ENCODE assay signal across 11 cellular contexts in genomic region chrX:134604701-134605271, GRCh38. TPM values are rescaled to one million over a fixed set of nuclear protein-coding genes. Genes with fewer than 3 reads are reported as not detected.
A peak's percentile ranks its signal among the peaks of the same experiment; 100 is the strongest.
DNase-seq lines count a peak whose midpoint lies in the region; ATAC-seq and TF ChIP-seq lines count a peak whose summit lies in the region.
"Had no signal": no experiment of that assay in that cellular context is flagged by ENCODE, and none has a peak within 500 bp of the region (broad histone marks: within the 10 kb centered on the region; RNA-seq: fewer than 3 reads in every experiment).

No MANE protein-coding gene starts in this region.

- peak overlapping the region; percentile 99 for H3K27ac ChIP-seq in IMR-90 (ENCODE audit: insufficient read depth, low read length)
- H3K27ac ChIP-seq in heart left ventricle, result no peak overlapping the region

- H2AK9ac ChIP-seq in IMR-90 (replicated peaks; ENCODE audit: low read depth, low read length, poor library complexity), result peak overlapping the region; percentile 96

- H3K4me2 ChIP-seq in IMR-90 (ENCODE audit: low read depth, low read length), result no peak overlapping the region

- peak overlapping the region; percentile 100 for H2BK20ac ChIP-seq in IMR-90 (ENCODE audit: low read depth, low read length)

- H3K9ac ChIP-seq in IMR-90 (ENCODE audit: low read depth, low read length), result peak overlapping the region; percentile 6; the same call in 1 of the 2 replicates

- H3K9me1 ChIP-seq in IMR-90 (ENCODE audit: insufficient read depth, low read length), result peaks cover 12% of the 10 kb centered on the region; the same call in 1 of the 2 replicates

- TF ChIP-seq RAD21 in IMR-90 (IDR thresholded peaks at IDR 0.05; ENCODE audit: low read length), result no peak

- peak overlapping the region; percentile 92 for H4K5ac ChIP-seq in IMR-90 (ENCODE audit: low read depth, low read length)

- H2AFZ ChIP-seq in IMR-90 (replicated peaks; ENCODE audit: low read length, poor library complexity), result peak overlapping the region; percentile 76

- H3K4ac ChIP-seq in IMR-90 (ENCODE audit: low read depth, low read length), result peak overlapping the region; percentile 99

- peak overlapping the region; percentile 99 for H4K91ac ChIP-seq in IMR-90 (ENCODE audit: insufficient read depth, low read depth, low read length)

- TF ChIP-seq POLR2A in IMR-90 (IDR thresholded peaks at IDR 0.05; ENCODE audit: low read depth, low read length) (no peak), heart left ventricle (IDR thresholded peaks at IDR 0.05) (no peak)

- peak; percentile 38 for DNase-seq in AG08395 (ENCODE audit: low spot score)
- peak; percentile 42 for DNase-seq in IMR-90
- peak; percentile 42 for DNase-seq in RPMI8226
- DNase-seq in heart left ventricle, result peak in 2 of 5 donors; percentile 50 to 53
- DNase-seq in HuH-7.5 (ENCODE audit: low spot score), result no peak
- no peak for DNase-seq in CD1c-positive myeloid dendritic cell (ENCODE audit: extremely low spot score)
- DNase-seq: anterior cingulate cortex; CD8-positive, alpha-beta T cell had no signal

- H2BK5ac ChIP-seq in IMR-90 (ENCODE audit: low read depth, low read length, poor library complexity, severe bottlenecking), result peak overlapping the region; percentile 94

- H2BK120ac ChIP-seq in IMR-90 (ENCODE audit: low read depth, low read length), result peak overlapping the region; percentile 100

- no peak overlapping the region for H3K4me3 ChIP-seq in IMR-90 (ENCODE audit: insufficient read depth, low read depth, low read length)
- no peak overlapping the region for H3K4me3 ChIP-seq in heart left ventricle

- intact Hi-C loops in IMR-90 (cut with micrococcal nuclease) (loop anchor here (2.0 to 5.0 kb wide), 2 partner anchors 18 to 148 kb away; no protein-coding TSS in a partner anchor), heart left ventricle (cut with DNase I) (no loop called here)

- peaks cover 12% of the 10 kb centered on the region for H3K4me1 ChIP-seq in IMR-90 (ENCODE audit: control insufficient read depth, insufficient read depth, low read length)
- peaks cover 0 to 9% (median 2%) of the 10 kb centered on the region in 12 donors for H3K4me1 ChIP-seq in heart left ventricle

- in situ Hi-C loops in IMR-90 (cut with MboI; ENCODE audit: low sequenced_read_pairs), result no loop called here

- no TSS peak for BruUV-seq in IMR-90 (replicated peaks; lab: Mats Ljungman, UMichigan)

- H3K14ac ChIP-seq in IMR-90 (replicated peaks; ENCODE audit: low read depth, low read length), result peak overlapping the region; percentile 98

- peak; percentile 15 for ATAC-seq in IMR-90 (ENCODE audit: low read depth)
- peak; percentile 20 to 77 (median 48) for ATAC-seq in heart left ventricle
- no peak for ATAC-seq in HG02623 (IDR thresholded peaks at IDR 0.05; ENCODE audit: unreplicated experiment)
- ATAC-seq in HG02938 (IDR thresholded peaks at IDR 0.05; ENCODE audit: unreplicated experiment), result no peak
- ATAC-seq: CD8-positive, alpha-beta T cell had no signal

- H3K56ac ChIP-seq in IMR-90 (ENCODE audit: extremely low read depth, insufficient read depth, low read length), result peak overlapping the region; percentile 92; the same call in 1 of the 2 replicates

- H3K27me3 ChIP-seq in IMR-90 (ENCODE audit: control insufficient read depth, insufficient read depth, low read length) (no peaks in the 10 kb centered on the region), heart left ventricle (peaks cover 0 to 9% (median 0%) of the 10 kb centered on the region in 9 donors)

- H3K9me3 ChIP-seq in IMR-90 (ENCODE audit: control insufficient read depth, insufficient read depth, low read length) (no peaks in the 10 kb centered on the region), heart left ventricle (peaks cover 0 to 6% (median 0%) of the 10 kb centered on the region in 12 donors)

- H2AK5ac ChIP-seq in IMR-90 (ENCODE audit: low read depth, low read length), result peak overlapping the region; percentile 96

- peak overlapping the region; percentile 99 for H3K23ac ChIP-seq in IMR-90 (ENCODE audit: low read depth, low read length)

- no peaks in the 10 kb centered on the region for H4K20me1 ChIP-seq in IMR-90 (ENCODE audit: insufficient read depth, low read length)

- POLR2A ChIA-PET in IMR-90 (lab: Charles Lee; ENCODE audit: unreplicated experiment), result interaction anchor here (0.6 kb wide), 1 partner anchor 65 kb away, joined by 4 read pairs; no protein-coding TSS in a partner anchor

- peak overlapping the region; percentile 91 to 96 for H4K8ac ChIP-seq in IMR-90 (ENCODE audit: low read depth in 2 of 2, low read length in 2 of 2)

- peak overlapping the region; percentile 93 for H3K18ac ChIP-seq in IMR-90 (ENCODE audit: low read depth, low read length)

- H3K36me3 ChIP-seq in IMR-90 (ENCODE audit: control insufficient read depth, insufficient read depth, low read length) (no peaks in the 10 kb centered on the region), heart left ventricle (no peaks in the 10 kb centered on the region)

- CTCF ChIA-PET in IMR-90 (lab: Yijun Ruan, JAX), result interaction anchor here (0.9 to 2.0 kb wide), 2 partner anchors 34 to 84 kb away, joined by 3 to 5 read pairs; no protein-coding TSS in a partner anchor

- H3K79me1 ChIP-seq in IMR-90 (ENCODE audit: low read depth in 1 of 2, low read length in 2 of 2), result no peaks in the 10 kb centered on the region

- no peak for TF ChIP-seq CTCF in IMR-90 (conservative IDR thresholded peaks at IDR 0.05; ENCODE audit: low read depth, low read length)
- no peak for TF ChIP-seq CTCF in heart left ventricle (IDR thresholded peaks at IDR 0.05)

- dilution Hi-C loops in IMR-90 (cut with HindIII; ENCODE audit: low sequenced_read_pairs, unreplicated experiment), result no loop called here

- H2BK15ac ChIP-seq in IMR-90 (ENCODE audit: low read depth, low read length), result peak overlapping the region; percentile 91

- 50% methylated on average over 1 of the region's 3 CpGs; no CpG with 5 or more reads in 1 of the 2 experiments for WGBS in IMR-90 (ENCODE audit: extremely low coverage in 2 of 2, insufficient read length in 1 of 2), 2 experiments
- 23 to 48% (median 31%) methylated on average over 3 of the region's 3 CpGs for WGBS in heart left ventricle, 4 donors

TF ChIP-seq in IMR-90, 13 proteins besides CTCF, POLR2A, EP300 and RAD21:
- TF ChIP-seq SMC3 (IDR thresholded peaks at IDR 0.05; ENCODE audit: low read depth, low read length) (no peak), BHLHE40 (IDR thresholded peaks at IDR 0.05; ENCODE audit: low read depth, low read length) (no peak), RFX5 (IDR thresholded peaks at IDR 0.05; ENCODE audit: low read depth, low read length) (no peak), MAZ (IDR thresholded peaks at IDR 0.05; ENCODE audit: borderline replicate concordance, low read depth, low read length) (no peak), MXI1 (IDR thresholded peaks at IDR 0.05; ENCODE audit: borderline replicate concordance, low read depth, low read length) (no peak), ELK1 (IDR thresholded peaks at IDR 0.05; ENCODE audit: borderline replicate concordance, low read depth, low read length) (no peak), CHD1 (IDR thresholded peaks at IDR 0.05; ENCODE audit: low read depth, low read length) (no peak), CEBPB (IDR thresholded peaks at IDR 0.05; ENCODE audit: low read depth, low read length) (no peak), FOS (IDR thresholded peaks at IDR 0.05; ENCODE audit: low read depth, low read length) (no peak), NFE2L2 (IDR thresholded peaks at IDR 0.05; ENCODE audit: low read depth, low read length) (no peak), RCOR1 (IDR thresholded peaks at IDR 0.05; ENCODE audit: insufficient replicate concordance, low read length) (no peak), MAFK (IDR thresholded peaks at IDR 0.05; ENCODE audit: low read depth, low read length) (no peak)
- TF ChIP-seq, protein P1, sequence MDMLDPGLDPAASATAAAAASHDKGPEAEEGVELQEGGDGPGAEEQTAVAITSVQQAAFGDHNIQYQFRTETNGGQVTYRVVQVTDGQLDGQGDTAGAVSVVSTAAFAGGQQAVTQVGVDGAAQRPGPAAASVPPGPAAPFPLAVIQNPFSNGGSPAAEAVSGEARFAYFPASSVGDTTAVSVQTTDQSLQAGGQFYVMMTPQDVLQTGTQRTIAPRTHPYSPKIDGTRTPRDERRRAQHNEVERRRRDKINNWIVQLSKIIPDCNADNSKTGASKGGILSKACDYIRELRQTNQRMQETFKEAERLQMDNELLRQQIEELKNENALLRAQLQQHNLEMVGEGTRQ (IDR thresholded peaks at IDR 0.05; ENCODE audit: low read depth, low read length), result no peak

RNA-seq across cellular contexts. Expression of gene PLAC1, which starts 53.5 kb away (rescaled TPM):
- total RNA-seq in IMR-90 (2012; rRNA removed), result 0.28 and 0.36 TPM in 2 replicates
- 0.65 and 0.74 TPM in 2 replicates for polyA plus RNA-seq in IMR-90 (2012; rRNA removed)
- 0.15 and 0.66 TPM in 2 replicates for polyA plus RNA-seq in IMR-90 (2012; cell fraction: cytosol; rRNA removed)
- polyA plus RNA-seq in IMR-90 (2012; cell fraction: nucleus; rRNA removed; ENCODE audit: low replicate concordance), result 0.16 and 0.36 TPM in 2 replicates
- total RNA-seq in heart left ventricle, result under 1 TPM in 1 of 9 donors, not detected in 8; 0.62 TPM
- not detected for polyA plus RNA-seq in heart left ventricle
- total RNA-seq: CD8-positive, alpha-beta T cell; T-helper 1 cell treated with Interleukin-12 subunit alpha and Interleukin-12 subunit beta and Interleukin-4 antibody, amounts not matched to agents 30 ng/mL and 1 ng/mL, for 36 hours had no signal

Comparison
In these comparisons a context has a peak if more than half of its experiments do, and no peak if none do; other contexts are left out.
1. DNase-seq: peak in AG08395 (single experiment), IMR-90 (single experiment) and RPMI8226 (single experiment); none in HuH-7.5 (single experiment) and CD1c-positive myeloid dendritic cell (single experiment).
2. ATAC-seq: peak in IMR-90 (single experiment) and heart left ventricle (4 of 4); none in HG02623 (single experiment) and HG02938 (single experiment).